In the genomic region with DNA sequence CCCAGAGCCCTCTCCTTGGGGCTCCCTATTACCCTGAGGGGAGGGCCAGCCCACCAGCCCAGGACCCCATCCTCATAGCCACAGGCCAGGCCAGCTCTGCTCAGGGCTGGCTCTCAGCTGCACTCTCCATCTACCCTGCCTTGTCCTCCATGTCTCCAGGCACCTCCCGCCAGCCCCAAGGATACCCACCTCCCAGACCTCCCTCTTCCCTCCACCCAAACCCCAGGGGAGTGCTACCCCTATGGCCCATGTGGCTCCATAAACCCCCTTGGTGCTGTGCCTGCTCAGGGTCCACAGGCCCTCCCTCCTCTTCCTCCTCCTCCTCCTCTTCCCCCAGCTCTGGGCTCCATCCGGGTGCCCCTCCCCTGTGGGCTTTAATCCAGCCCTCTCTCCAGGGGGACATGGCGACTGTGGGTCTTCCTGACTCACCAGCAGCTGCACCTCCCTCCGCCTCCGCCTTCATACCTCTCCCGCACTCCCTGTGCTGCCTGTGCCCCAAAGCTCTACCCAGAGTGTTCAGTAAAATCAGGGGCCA, we compare ENCODE assay signal across 9 cellular contexts. TPM values are rescaled to one million over a fixed set of nuclear protein-coding genes. Genes with fewer than 3 reads are reported as not detected.
DNase-seq lines count a peak whose midpoint lies in the region; TF ChIP-seq lines count a peak whose summit lies in the region.
"Had no signal": no experiment of that assay in that cellular context is flagged by ENCODE, and none has a peak within 500 bp of the region (broad histone marks: within the 10 kb centered on the region; RNA-seq: fewer than 3 reads in every experiment).

No MANE protein-coding gene starts in this region.

- no peaks in the 10 kb centered on the region for H3K9me2 ChIP-seq in Loucy (replicated peaks; ENCODE audit: low read depth, low read length)

- no peaks in the 10 kb centered on the region for H4K20me1 ChIP-seq in Loucy (ENCODE audit: insufficient read depth, low read length, poor library complexity, severe bottlenecking)

- DNase-seq in BE2C (peak; percentile 34), astrocyte of the spinal cord (ENCODE audit: low read depth, low spot score) (peak; percentile 67), neural crest cell (ENCODE audit: low read depth, low spot score) (no peak), AML-193 (lab: John Stamatoyannopoulos, UW) (no peak), globus pallidus (ENCODE audit: low spot score) (no peak), spleen (no peak), ecto neural progenitor cell (ENCODE audit: low spot score) (no peak)

- TF ChIP-seq CTCF in BE2C (IDR thresholded peaks at IDR 0.05; ENCODE audit: low read depth, low read length): no peak
- TF ChIP-seq CTCF in Loucy (conservative IDR thresholded peaks at IDR 0.05; ENCODE audit: low read length): no peak
- TF ChIP-seq CTCF in astrocyte of the spinal cord (IDR thresholded peaks at IDR 0.05; ENCODE audit: low read depth, low read length): no peak
- no peak for TF ChIP-seq CTCF in neural crest cell (conservative IDR thresholded peaks at IDR 0.05)
- no peak for TF ChIP-seq CTCF in spleen (IDR thresholded peaks at IDR 0.05 in 8 of 11, conservative IDR thresholded peaks at IDR 0.05 in 3 of 11)

- H3K4me3 ChIP-seq in BE2C (ENCODE audit: low read depth, low read length) (no peak overlapping the region), Loucy (ENCODE audit: low read length, poor library complexity, severe bottlenecking) (peak overlapping the region; percentile 49), astrocyte of the spinal cord (ENCODE audit: low read depth, low read length) (no peak overlapping the region), spleen (no peak overlapping the region)

- H3K27ac Mint-ChIP-seq in neural crest cell (ENCODE audit: unreplicated experiment): peak overlapping the region; percentile 43

- H3K4me1 ChIP-seq in BE2C (peaks cover 4% of the 10 kb centered on the region; the same call in 1 of the 2 replicates), Loucy (ENCODE audit: insufficient read depth, low read length, poor library complexity, severe bottlenecking) (peaks cover 21% of the 10 kb centered on the region), spleen (peaks cover 6 to 48% (median 21%) of the 10 kb centered on the region in 6 donors)

- no peaks in the 10 kb centered on the region for H3K79me2 ChIP-seq in Loucy (ENCODE audit: insufficient read depth, low read length)

- H3K27me3 ChIP-seq in BE2C: no peaks in the 10 kb centered on the region
- no peaks in the 10 kb centered on the region for H3K27me3 ChIP-seq in Loucy (ENCODE audit: insufficient read depth, low read length, poor library complexity, severe bottlenecking)
- H3K27me3 ChIP-seq in spleen (replicated peaks in 1 of 7): peaks cover 0 to 20% (median 7%) of the 10 kb centered on the region in 7 donors

- H3F3A ChIP-seq in Loucy (ENCODE audit: low read depth): no peaks in the 10 kb centered on the region

- TF ChIP-seq POLR2A in spleen (IDR thresholded peaks at IDR 0.05): no peak

- peak overlapping the region; percentile 44 for H3K9ac ChIP-seq in Loucy (ENCODE audit: low read depth, low read length, poor library complexity, severe bottlenecking)

- peaks cover 16% of the 10 kb centered on the region for H3K36me3 ChIP-seq in BE2C
- peaks cover 11% of the 10 kb centered on the region; the same call in 1 of the 2 replicates for H3K36me3 ChIP-seq in Loucy (ENCODE audit: insufficient read depth, low read length)
- peaks cover 0 to 31% (median 9%) of the 10 kb centered on the region in 6 donors for H3K36me3 ChIP-seq in spleen

- H3K9me3 ChIP-seq in BE2C (no peaks in the 10 kb centered on the region), Loucy (ENCODE audit: insufficient read depth, low read depth, low read length) (no peaks in the 10 kb centered on the region), spleen (no peaks in the 10 kb centered on the region)

- no peaks in the 10 kb centered on the region for H3K27me3 Mint-ChIP-seq in neural crest cell (ENCODE audit: low read depth)
- H3K27me3 Mint-ChIP-seq: IgD-negative memory B cell had no signal

- in situ Hi-C loops in astrocyte of the spinal cord (cut with HindIII; ENCODE audit: low sequenced_read_pairs): no loop called here

- peak overlapping the region; percentile 48 for H3K4me2 ChIP-seq in Loucy (ENCODE audit: low read depth, low read length, poor library complexity, severe bottlenecking)

- H2AFZ ChIP-seq in Loucy (ENCODE audit: low read length): no peak overlapping the region

- H3K9me3 Mint-ChIP-seq in neural crest cell: no peaks in the 10 kb centered on the region
- H3K9me3 Mint-ChIP-seq: IgD-negative memory B cell had no signal

- peak overlapping the region; percentile 61 for H3K4me3 Mint-ChIP-seq in neural crest cell

- 39 to 72% (median 53%) methylated on average over 5 to 6 of the region's 6 CpGs for WGBS in spleen, 5 donors

- H3K4me1 Mint-ChIP-seq in neural crest cell: peaks cover 16% of the 10 kb centered on the region

- peaks cover 26% of the 10 kb centered on the region for H3K36me3 Mint-ChIP-seq in neural crest cell (ENCODE audit: low read depth)

- peak overlapping the region in 2 of 8 donors; percentile 66 to 79 for H3K27ac ChIP-seq in spleen

- intact Hi-C loops in spleen (cut with DNase I; ENCODE audit: low total_unique reads): no loop called here

RNA-seq across cellular contexts. Expression of a gene that starts 9.1 kb away (rescaled TPM):
- polyA plus RNA-seq in BE2C (2012; ENCODE audit: insufficient read depth, insufficient read length, low read depth): 8.3 TPM
- total RNA-seq in neural crest cell (23.0 and 23.1 TPM in 2 replicates), spleen (10 to 100 TPM in 5 of 7 donors, 1 to 10 TPM in 2; 7.8 to 20.6 (median 12.0) TPM)
- 10 to 100 TPM; 18.3 to 32.0 (median 30.2) TPM for polyA plus RNA-seq in spleen

RNA-seq across cellular contexts. Expression of a gene that starts 9.8 kb away (rescaled TPM):
- polyA plus RNA-seq in BE2C (2012; ENCODE audit: insufficient read depth, insufficient read length, low read depth): 79.8 TPM
- 142 and 153 TPM in 2 replicates for total RNA-seq in neural crest cell
- total RNA-seq in spleen: 100 to 1,000 TPM in 5 of 7 donors, 10 to 100 TPM in 2; 96.8 to 144 (median 115) TPM
- polyA plus RNA-seq in spleen: 10 to 100 TPM; 35.2 to 75.5 (median 55.2) TPM

RNA-seq across cellular contexts. Expression of a gene that starts 28.4 kb away (rescaled TPM):
- polyA plus RNA-seq in BE2C (2012; ENCODE audit: insufficient read depth, insufficient read length, low read depth): 3.7 TPM
- total RNA-seq in neural crest cell (61.0 and 61.5 TPM in 2 replicates), spleen (1 to 10 TPM; 3.6 to 5.8 (median 4.7) TPM)
- polyA plus RNA-seq in spleen: 1 to 10 TPM; 1.4 to 3.1 (median 2.2) TPM

RNA-seq across cellular contexts. Expression of a gene that starts 28.7 kb away (rescaled TPM):
- 32.9 TPM for polyA plus RNA-seq in BE2C (2012; ENCODE audit: insufficient read depth, insufficient read length, low read depth)
- total RNA-seq in neural crest cell (54.8 and 60.4 TPM in 2 replicates), spleen (10 to 100 TPM; 31.4 to 43.7 (median 37.1) TPM)
- polyA plus RNA-seq in spleen: 10 to 100 TPM in 1 of 3 donors, 1 to 10 TPM in 2; 6.4 to 10.8 (median 7.8) TPM

Comparison
In these comparisons a context has a peak if more than half of its experiments do, and no peak if none do; other contexts are left out.
1. DNase-seq: peak in BE2C (single experiment) and astrocyte of the spinal cord (single experiment); none in neural crest cell (single experiment), AML-193 (0 of 2), globus pallidus (single experiment), spleen (single experiment) and ecto neural progenitor cell (single experiment).